In genomic region chr14:72568296-72568992, GRCh38 we compare ENCODE assay signal across 25 cellular contexts.
DNase-seq lines count a peak whose midpoint lies in the region; ATAC-seq, FAIRE-seq and TF ChIP-seq lines count a peak whose summit lies in the region.
"Had no signal": no experiment of that assay in that cellular context is flagged by ENCODE, and none has a peak within 500 bp of the region (broad histone marks: within the 10 kb centered on the region; RNA-seq: fewer than 3 reads in every experiment).

No MANE protein-coding gene starts in this region.

- no peaks in the 10 kb centered on the region for H4K20me1 ChIP-seq in GM23338 (replicated peaks; ENCODE audit: insufficient read depth)
- H4K20me1 ChIP-seq: BLaER1 treated with 17β-estradiol and CSF1 and Interleukin-3, amounts not matched to agents 10 nM and 100 nM had no signal

- H3K4me2 ChIP-seq in GM23338: no peak overlapping the region
- H3K4me2 ChIP-seq: BLaER1 treated with 17β-estradiol and CSF1 and Interleukin-3, amounts not matched to agents 10 nM and 100 nM; KMS-11; SK-N-SH had no signal

- no peak for DNase-seq in GM23338 (ENCODE audit: low spot score)
- no peak for DNase-seq in nephron progenitor cell
- peak; percentile 19 for DNase-seq in sigmoid colon
- no peak for DNase-seq in NCI-H226
- DNase-seq in SIG-M5 treated with dmso at 0.1 percent for 504 hours (lab: John Stamatoyannopoulos, UW; ENCODE audit: unreplicated experiment): no peak
- DNase-seq in RCC 7860 (ENCODE audit: low spot score): no peak
- DNase-seq: AML-193; CD4-positive, alpha-beta T cell; GM23248; HFFc6; MM.1S; NCI-H2029; NCI-H526 treated with DMSO at 0.1 percent for 48 hours; OCI-M1; Peyer's patch; SIG-M5; SK-N-SH had no signal

- peaks cover 2% of the 10 kb centered on the region for H3K27me3 Mint-ChIP-seq in GM23338 (ENCODE audit: insufficient read depth, low read depth, poor library complexity)
- no peaks in the 10 kb centered on the region for H3K27me3 Mint-ChIP-seq in brain
- no peaks in the 10 kb centered on the region for H3K27me3 Mint-ChIP-seq in nephron progenitor cell (ENCODE audit: low read depth, poor library complexity)
- H3K27me3 Mint-ChIP-seq: CD4-positive, alpha-beta T cell had no signal

- H3K27ac Mint-ChIP-seq in GM23338: peak overlapping the region; percentile 52; the same call in 1 of the 2 replicates
- peak overlapping the region in 3 of 5 experiments; percentile 32 to 74 (median 54) for H3K27ac Mint-ChIP-seq in brain
- H3K27ac Mint-ChIP-seq in nephron progenitor cell: peak overlapping the region; percentile 82
- H3K27ac Mint-ChIP-seq: CD4-positive, alpha-beta T cell; HFFc6 had no signal

- H3K79me2 ChIP-seq in GM23338 (replicated peaks; ENCODE audit: insufficient read depth): no peaks in the 10 kb centered on the region

- no peaks in the 10 kb centered on the region for H3F3A ChIP-seq in GM23338 (replicated peaks; ENCODE audit: low read depth)

- H3K4me1 ChIP-seq in GM23338 (ENCODE audit: insufficient read depth): no peaks in the 10 kb centered on the region
- H3K4me1 ChIP-seq in sigmoid colon: peaks cover 0 to 5% (median 2%) of the 10 kb centered on the region in 4 donors
- H3K4me1 ChIP-seq: HAP-1, Peyer's patch had no signal

- TF ChIP-seq CTCF in GM23338 (conservative IDR thresholded peaks at IDR 0.05; ENCODE audit: low read depth in 2 of 2) (no peak), brain (conservative IDR thresholded peaks at IDR 0.05) (no peak), nephron progenitor cell (IDR thresholded peaks at IDR 0.05) (no peak), sigmoid colon (IDR thresholded peaks at IDR 0.05) (no peak)

- no peaks in the 10 kb centered on the region for H3K36me3 Mint-ChIP-seq in GM23338 (ENCODE audit: low read depth)
- H3K36me3 Mint-ChIP-seq in brain: no peaks in the 10 kb centered on the region
- H3K36me3 Mint-ChIP-seq in nephron progenitor cell (ENCODE audit: low read depth): no peaks in the 10 kb centered on the region
- H3K36me3 Mint-ChIP-seq: IgD-negative memory B cell had no signal

- peaks cover 5% of the 10 kb centered on the region; the same call in 2 of the 3 replicates for H3K9me3 Mint-ChIP-seq in GM23338
- peaks cover 0 to 5% (median 4%) of the 10 kb centered on the region in 5 experiments for H3K9me3 Mint-ChIP-seq in brain
- peaks cover 13% of the 10 kb centered on the region for H3K9me3 Mint-ChIP-seq in nephron progenitor cell
- H3K9me3 Mint-ChIP-seq: CD4-positive, alpha-beta T cell; HFFc6 had no signal

- no peaks in the 10 kb centered on the region for H3K4me1 Mint-ChIP-seq in GM23338
- peaks cover 62% of the 10 kb centered on the region for H3K4me1 Mint-ChIP-seq in brain
- peaks cover 9% of the 10 kb centered on the region for H3K4me1 Mint-ChIP-seq in nephron progenitor cell

- H3K4me3 Mint-ChIP-seq in GM23338 (no peak overlapping the region), brain (no peak overlapping the region), nephron progenitor cell (no peak overlapping the region)
- H3K4me3 Mint-ChIP-seq: CD4-positive, alpha-beta T cell; HFFc6 had no signal

- H3K27me3 ChIP-seq in GM23338 (ENCODE audit: insufficient read depth): no peaks in the 10 kb centered on the region
- H3K27me3 ChIP-seq in sigmoid colon: no peaks in the 10 kb centered on the region
- H3K27me3 ChIP-seq: BLaER1 treated with 17β-estradiol and CSF1 and Interleukin-3, amounts not matched to agents 10 nM and 100 nM; Peyer's patch had no signal

- H3K4me3 ChIP-seq in GM23338: no peak overlapping the region
- no peak overlapping the region for H3K4me3 ChIP-seq in sigmoid colon
- H3K4me3 ChIP-seq: BLaER1 treated with 17β-estradiol and CSF1 and Interleukin-3, amounts not matched to agents 10 nM and 100 nM; GM23248; HAP-1; Peyer's patch had no signal

- H3K9me2 ChIP-seq in GM23338 (ENCODE audit: insufficient read depth): no peaks in the 10 kb centered on the region
- H3K9me2 ChIP-seq: SK-N-SH had no signal

- H2AFZ ChIP-seq in GM23338: no peak overlapping the region
- H2AFZ ChIP-seq: GM23248 had no signal

- no peak for ATAC-seq in GM23338

- 82 to 90% methylated on average over 19 of the region's 19 CpGs for WGBS in sigmoid colon, 2 donors

- no peaks in the 10 kb centered on the region for H3K36me3 ChIP-seq in GM23338 (ENCODE audit: insufficient read depth)
- no peaks in the 10 kb centered on the region for H3K36me3 ChIP-seq in sigmoid colon
- H3K36me3 ChIP-seq: BLaER1 treated with 17β-estradiol and CSF1 and Interleukin-3, amounts not matched to agents 10 nM and 100 nM; HAP-1; Peyer's patch had no signal

- intact Hi-C loops in sigmoid colon (cut with DNase I): no loop called here

- TF ChIP-seq POLR2A in sigmoid colon (IDR thresholded peaks at IDR 0.05): no peak

- H3K27ac ChIP-seq in GM23338 (ENCODE audit: low read depth) (no peak overlapping the region), sigmoid colon (no peak overlapping the region)
- H3K27ac ChIP-seq: BLaER1 treated with 17β-estradiol and CSF1 and Interleukin-3, amounts not matched to agents 10 nM and 100 nM; GM23248; KMS-11; Peyer's patch had no signal

- no peaks in the 10 kb centered on the region for H3K9me3 ChIP-seq in sigmoid colon
- H3K9me3 ChIP-seq: HAP-1, Peyer's patch, SK-N-SH had no signal

- TF ChIP-seq EP300 in sigmoid colon (IDR thresholded peaks at IDR 0.05): no peak

- no peak for FAIRE-seq in RCC 7860 (lab: Jason Lieb, UNC)
- FAIRE-seq: A204.1, D721Med, GM18507 had no signal

TF ChIP-seq in GM23338, 12 proteins besides CTCF, POLR2A, EP300 and RAD21:
- TF ChIP-seq ZNF331 (CRISPR knock-in tag; IDR thresholded peaks at IDR 0.05; ENCODE audit: low read depth) (no peak), POLR2AphosphoS5 (IDR thresholded peaks at IDR 0.05; ENCODE audit: low read depth) (no peak), ZNF462 (CRISPR knock-in tag; IDR thresholded peaks at IDR 0.05) (no peak)
